ENCODE assay signal across 17 cellular contexts in genomic region chr4:185945238-185945637, GRCh38.
A peak's percentile ranks its signal among the peaks of the same experiment; 100 is the strongest.
DNase-seq lines count a peak whose midpoint lies in the region; ATAC-seq, FAIRE-seq and TF ChIP-seq lines count a peak whose summit lies in the region.
"Had no signal": no experiment of that assay in that cellular context is flagged by ENCODE, and none has a peak within 500 bp of the region (broad histone marks: within the 10 kb centered on the region; RNA-seq: fewer than 3 reads in every experiment).

No MANE protein-coding gene starts in this region.

- WGBS in HepG2 (ENCODE audit: low lambda C conversion rate), result 10% methylated on average over 1 of the region's 1 CpG
- WGBS in right lobe of liver (ENCODE audit: insufficient coverage, low coverage, low lambda C conversion rate, missing lambda C conversion rate), result 100% methylated on average over 1 of the region's 1 CpG

- DNase-seq in HepG2 (ENCODE audit: low spot score) (no peak), right lobe of liver (no peak), amniotic epithelial cell (ENCODE audit: low read depth) (peak; percentile 35), omental fat pad (ENCODE audit: low spot score) (no peak), activated gamma-delta T cell (lab: John Stamatoyannopoulos, UW) (no peak), dorsolateral prefrontal cortex (no peak), DMS53 treated with DMSO at 0.1 percent for 48 hours (lab: John Stamatoyannopoulos, UW; ENCODE audit: unreplicated experiment) (no peak)
- DNase-seq: 8988T; CD4-positive, alpha-beta memory T cell; DND-41; EL had no signal

- no peaks in the 10 kb centered on the region for H3K4me1 ChIP-seq in HepG2 (ENCODE audit: insufficient read depth, low read length)
- no peaks in the 10 kb centered on the region for H3K4me1 ChIP-seq in right lobe of liver
- H3K4me1 ChIP-seq: BLaER1, HAP-1 had no signal

- H3K36me3 ChIP-seq in HepG2 (replicated peaks in 1 of 2; ENCODE audit: control insufficient read depth in 1 of 2, insufficient read depth in 2 of 2, low read length in 2 of 2) (no peaks in the 10 kb centered on the region), right lobe of liver (no peaks in the 10 kb centered on the region)
- H3K36me3 ChIP-seq: BLaER1, HAP-1 had no signal

- in situ Hi-C loops in HepG2 (cut with HindIII; ENCODE audit: extremely low pct_ligation_motif_present, low pct_unique_long_range_greater_than_20kb), result no loop called here

- TF ChIP-seq CTCF in HepG2 (CRISPR knock-in tag; IDR thresholded peaks at IDR 0.05), result no peak
- TF ChIP-seq CTCF in right lobe of liver (IDR thresholded peaks at IDR 0.05), result no peak
- TF ChIP-seq CTCF in omental fat pad (IDR thresholded peaks at IDR 0.05), result no peak
- TF ChIP-seq CTCF in dorsolateral prefrontal cortex (IDR thresholded peaks at IDR 0.05 in 54 of 56, conservative IDR thresholded peaks at IDR 0.05 in 2 of 56; ENCODE audit: low read depth in 1 of 56, partially characterized antibody in 56 of 56), result no peak

- no peak for TF ChIP-seq EP300 in HepG2 (IDR thresholded peaks at IDR 0.05; ENCODE audit: low read depth in 2 of 2, low read length in 2 of 2)
- TF ChIP-seq EP300 in HepG2 (CRISPR knock-in tag; IDR thresholded peaks at IDR 0.05; ENCODE audit: borderline replicate concordance), result no peak

- TF ChIP-seq POLR2A in HepG2 (IDR thresholded peaks at IDR 0.05; ENCODE audit: insufficient read depth in 1 of 2, low read depth in 2 of 2, low read length in 2 of 2), result no peak
- TF ChIP-seq POLR2A in right lobe of liver (IDR thresholded peaks at IDR 0.05), result no peak

- no peak for TF ChIP-seq RAD21 in HepG2 (CRISPR knock-in tag; IDR thresholded peaks at IDR 0.05)

- intact Hi-C loops in HepG2 (cut with micrococcal nuclease; ENCODE audit: unreplicated experiment) (no loop called here), right lobe of liver (cut with DNase I) (no loop called here), dorsolateral prefrontal cortex (cut with DNase I) (no loop called here)

- no peaks in the 10 kb centered on the region for H3K9me3 ChIP-seq in HepG2 (ENCODE audit: low read length)
- no peaks in the 10 kb centered on the region for H3K9me3 ChIP-seq in right lobe of liver
- H3K9me3 ChIP-seq: BLaER1, HAP-1 had no signal

- no TSS peak for BruUV-seq in HepG2 (replicated peaks; lab: Mats Ljungman, UMichigan)

- H3K27ac ChIP-seq in HepG2 (ENCODE audit: extremely low read length, insufficient read depth, low read length) (no peak overlapping the region), right lobe of liver (no peak overlapping the region), dorsolateral prefrontal cortex (no peak overlapping the region)
- H3K27ac ChIP-seq: BLaER1, HL-60 had no signal

- H2AFZ ChIP-seq in HepG2 (ENCODE audit: low read length), result no peak overlapping the region

- no peak overlapping the region for H3K4me3 ChIP-seq in HepG2 (replicated peaks in 1 of 3; ENCODE audit: insufficient read depth in 1 of 3, low read depth in 2 of 3, low read length in 3 of 3)
- H3K4me3 ChIP-seq in right lobe of liver, result no peak overlapping the region
- H3K4me3 ChIP-seq in dorsolateral prefrontal cortex, result no peak overlapping the region
- H3K4me3 ChIP-seq: BLaER1, GM12878, HAP-1 had no signal

- H3K27me3 ChIP-seq in HepG2 (ENCODE audit: control insufficient read depth in 1 of 2, insufficient read depth in 2 of 2, low read length in 2 of 2) (peaks cover 0 to 3% of the 10 kb centered on the region in 2 experiments; a peak in 2 of 5 replicates), right lobe of liver (no peaks in the 10 kb centered on the region), dorsolateral prefrontal cortex (no peaks in the 10 kb centered on the region)
- H3K27me3 ChIP-seq: BLaER1 had no signal

- no peaks in the 10 kb centered on the region for H3K79me2 ChIP-seq in HepG2 (ENCODE audit: insufficient read depth, low read length)

- no peaks in the 10 kb centered on the region for H4K20me1 ChIP-seq in HepG2 (ENCODE audit: insufficient read depth, low read length)
- H4K20me1 ChIP-seq: BLaER1 had no signal

- ATAC-seq in HepG2, result no peak
- no peak for ATAC-seq in right lobe of liver
- peak; percentile 71 for ATAC-seq in omental fat pad (ENCODE audit: low FRiP score)

- H3K4me2 ChIP-seq in HepG2 (ENCODE audit: low read depth, low read length), result no peak overlapping the region
- H3K4me2 ChIP-seq: BLaER1 had no signal

- no peak overlapping the region for H3K9ac ChIP-seq in HepG2 (ENCODE audit: insufficient read depth, low read depth, low read length)
- H3K9ac ChIP-seq: BLaER1 had no signal

- CTCF ChIA-PET in HepG2 (lab: Yijun Ruan, JAX; ENCODE audit: low intra/inter-chr PET ratio, low total read pairs), result no interaction called here

- POLR2A ChIA-PET in HepG2 (lab: Yijun Ruan, JAX), result no interaction called here

- FAIRE-seq in HepG2 (lab: Jason Lieb, UNC), result no peak
- FAIRE-seq: GM19239, HTR-8/SVneo had no signal

TF ChIP-seq in HepG2, 621 proteins besides CTCF, POLR2A, EP300 and RAD21:
- no peak for TF ChIP-seq ATF7 (IDR thresholded peaks at IDR 0.05)
- no peak for TF ChIP-seq ATF7 (CRISPR knock-in tag; IDR thresholded peaks at IDR 0.05)
- TF ChIP-seq ZNF660 (CRISPR knock-in tag; IDR thresholded peaks at IDR 0.05; ENCODE audit: borderline replicate concordance, low read depth), result no peak
- 0 out of 2 replicates have a peak, but pooled peaks have one; percentile 15 for TF ChIP-seq MAFF (IDR thresholded peaks at IDR 0.05; ENCODE audit: low read depth, low read length)
- no peak for TF ChIP-seq ZNF205 (CRISPR knock-in tag; IDR thresholded peaks at IDR 0.05)
- no peak for TF ChIP-seq ETV6 (CRISPR knock-in tag; conservative IDR thresholded peaks at IDR 0.05)
TF ChIP-seq in HepG2: peak in this region for 1.
